In genomic region chrX:49191033-49191871, GRCh38 we compare ENCODE assay signal across 1 cellular context.
A peak's percentile ranks its signal among the peaks of the same experiment; 100 is the strongest.
TF ChIP-seq lines count a peak whose summit lies in the region.

No MANE protein-coding gene starts in this region.

TF ChIP-seq in GM12878, 131 proteins besides CTCF, POLR2A, EP300 and RAD21 (continued from another document and continues in another):
- TF ChIP-seq HDGF (IDR thresholded peaks at IDR 0.05) (peak; percentile 87), E2F4 (IDR thresholded peaks at IDR 0.05; ENCODE audit: low read depth, low read length) (no peak), NRF1 (conservative IDR thresholded peaks at IDR 0.05; ENCODE audit: low read depth, low read length) (no peak), NFXL1 (IDR thresholded peaks at IDR 0.05; ENCODE audit: borderline replicate concordance) (no peak), ATF7 (IDR thresholded peaks at IDR 0.05; ENCODE audit: low read depth) (peak; percentile 74), SMC3 (IDR thresholded peaks at IDR 0.05; ENCODE audit: borderline replicate concordance, low read length) (no peak), ELK1 (IDR thresholded peaks at IDR 0.05; ENCODE audit: low read depth, low read length) (0 out of 2 replicates have a peak, but pooled peaks have one; percentile 17), RELA (IDR thresholded peaks at IDR 0.05; ENCODE audit: borderline replicate concordance, partially characterized antibody) (no peak), BCL3 (IDR thresholded peaks at IDR 0.05; ENCODE audit: borderline replicate concordance, insufficient read depth, low read depth, low read length, poor library complexity, severe bottlenecking) (no peak), CHD4 (IDR thresholded peaks at IDR 0.05) (no peak), WRNIP1 (IDR thresholded peaks at IDR 0.05; ENCODE audit: borderline replicate concordance, low read depth, low read length) (no peak), MLLT1 (IDR thresholded peaks at IDR 0.05) (no peak), CBFB (IDR thresholded peaks at IDR 0.05; ENCODE audit: low read depth) (no peak), HCFC1 (IDR thresholded peaks at IDR 0.05; ENCODE audit: low read length) (no peak), E4F1 (IDR thresholded peaks at IDR 0.05; ENCODE audit: borderline replicate concordance, partially characterized antibody) (peak; percentile 86), MAX (IDR thresholded peaks at IDR 0.05; ENCODE audit: low read depth, low read length) (no peak), POLR2AphosphoS5 (IDR thresholded peaks at IDR 0.05; ENCODE audit: low read length) (peak; percentile 74), YBX1 (IDR thresholded peaks at IDR 0.05) (no peak), TCF7 (IDR thresholded peaks at IDR 0.05; ENCODE audit: borderline replicate concordance) (no peak), BACH1 (IDR thresholded peaks at IDR 0.05; ENCODE audit: borderline replicate concordance) (no peak), GABPA (IDR thresholded peaks at IDR 0.05; ENCODE audit: low read depth) (peak; percentile 84), EED (IDR thresholded peaks at IDR 0.05; ENCODE audit: low read depth) (no peak), SP1 (IDR thresholded peaks at IDR 0.05; ENCODE audit: low read depth, low read length) (peak; percentile 97), POU2F2 (IDR thresholded peaks at IDR 0.05; ENCODE audit: borderline replicate concordance, low read depth, low read length) (no peak), PBX3 (IDR thresholded peaks at IDR 0.05; ENCODE audit: insufficient replicate concordance, low read depth, low read length) (peak; percentile 92), NFYA (IDR thresholded peaks at IDR 0.05; ENCODE audit: borderline replicate concordance, low read depth, low read length) (no peak), ZBTB40 (IDR thresholded peaks at IDR 0.05; ENCODE audit: borderline replicate concordance) (peak; percentile 89), BCL11A (IDR thresholded peaks at IDR 0.05; ENCODE audit: low read depth, low read length) (no peak), EGR1 (IDR thresholded peaks at IDR 0.05; ENCODE audit: borderline replicate concordance in 1 of 2, low read depth in 2 of 2, low read length in 2 of 2) (no peak), MTA2 (IDR thresholded peaks at IDR 0.05; ENCODE audit: low read depth) (no peak), RB1 (IDR thresholded peaks at IDR 0.05; ENCODE audit: borderline replicate concordance) (no peak; the same call in 1 of the 2 replicates), SPI1 (IDR thresholded peaks at IDR 0.05; ENCODE audit: borderline replicate concordance, insufficient read depth, low read depth, low read length) (no peak), TARDBP (IDR thresholded peaks at IDR 0.05; ENCODE audit: borderline replicate concordance) (no peak), CUX1 (IDR thresholded peaks at IDR 0.05; ENCODE audit: insufficient replicate concordance, low read depth, low read length) (no peak)
